Comparison of ENCODE assay signal across 8 cellular contexts in the genomic region with DNA sequence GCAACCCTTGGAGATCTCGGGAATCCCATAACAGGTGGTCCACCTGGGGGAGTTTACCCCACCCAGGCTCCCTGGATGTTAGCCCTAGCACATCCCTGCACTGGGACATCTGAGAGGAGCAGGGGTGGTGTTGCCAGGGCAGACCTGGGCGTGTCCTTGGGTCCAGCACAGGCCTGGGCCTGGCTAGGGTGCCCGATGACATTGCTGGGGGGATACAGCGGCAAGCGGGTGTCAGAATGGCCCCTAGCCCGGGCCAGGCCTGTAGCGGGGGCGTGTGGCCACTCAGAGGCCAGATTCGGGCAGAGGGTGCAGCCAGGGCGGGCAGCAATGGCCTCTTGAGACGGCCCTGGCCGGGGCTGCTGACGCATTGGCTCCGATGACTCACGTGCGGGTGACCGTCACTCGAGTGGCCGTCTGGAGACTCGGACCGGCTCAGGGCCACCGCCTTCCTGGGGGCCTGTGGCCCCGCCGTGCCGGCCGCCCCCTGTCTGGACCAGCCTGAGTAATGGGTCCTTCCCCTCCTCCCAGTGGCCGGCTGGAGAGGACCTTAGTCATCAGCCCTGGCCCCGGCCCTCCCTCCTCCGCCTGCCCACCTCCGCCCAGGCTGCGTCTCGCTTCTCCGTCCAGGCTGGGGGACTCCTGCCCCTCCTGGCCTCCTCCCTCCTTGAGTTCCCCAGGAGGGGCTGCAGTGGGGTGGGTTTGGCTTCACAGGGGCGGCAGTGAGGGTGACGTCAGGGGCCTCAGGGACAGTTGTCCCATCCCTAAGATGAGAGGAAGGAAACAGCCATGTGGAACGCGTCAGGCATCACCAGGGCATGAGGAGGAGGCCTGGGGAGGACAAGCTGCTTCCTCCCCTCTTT. TPM values are rescaled to one million over a fixed set of nuclear protein-coding genes. Genes with fewer than 3 reads are reported as not detected.
DNase-seq lines count a peak whose midpoint lies in the region; ATAC-seq and TF ChIP-seq lines count a peak whose summit lies in the region.
"Had no signal": no experiment of that assay in that cellular context is flagged by ENCODE, and none has a peak within 500 bp of the region (broad histone marks: within the 10 kb centered on the region; RNA-seq: fewer than 3 reads in every experiment).

No MANE protein-coding gene starts in this region.

- peak overlapping the region; percentile 98 for H3K27ac ChIP-seq in coronary artery
- H3K27ac ChIP-seq: neutrophil had no signal

- intact Hi-C loops in posterior vena cava (cut with DNase I), result no loop called here

- H3K4me3 ChIP-seq in H7 (ENCODE audit: insufficient read depth, low read depth, low read length) (no peak overlapping the region), coronary artery (peak overlapping the region; percentile 55)

- ATAC-seq in GM21447 (IDR thresholded peaks at IDR 0.05; ENCODE audit: unreplicated experiment), result no peak

- DNase-seq in H7 (peak; percentile 72), coronary artery (ENCODE audit: low spot score) (peak; percentile 97), posterior vena cava (ENCODE audit: low spot score) (peak; percentile 98), NCI-H2029 (lab: John Stamatoyannopoulos, UW) (no peak)
- no peak for DNase-seq in stimulated activated CD4-positive, alpha-beta T cell treated with anti-CD3 and anti-CD28 coated beads, Interleukin-15, amount 100 ng/mL, for 24 hours
- DNase-seq: cortex of kidney had no signal

- no peaks in the 10 kb centered on the region for H3K27me3 ChIP-seq in H7 (ENCODE audit: control insufficient read depth, insufficient read depth, low read length)

- no peak for TF ChIP-seq CTCF in coronary artery (IDR thresholded peaks at IDR 0.05)

- H3K36me3 ChIP-seq in H7 (replicated peaks; ENCODE audit: control insufficient read depth, insufficient read depth, low read length), result no peaks in the 10 kb centered on the region; the same call in none of the 2 replicates

RNA-seq across cellular contexts. Expression of gene CRTC1, which starts 23.2 kb away (rescaled TPM):
- total RNA-seq in H7 (2014; rRNA removed; shearing (Covaris generic)), result 3.7 and 6.1 TPM in 2 replicates
- 10 to 100 TPM in 1 of 2 donors, 1 to 10 TPM in 1; 9.3 to 15.7 TPM for total RNA-seq in posterior vena cava

RNA-seq across cellular contexts. Expression of gene KLHL26, which starts 23.5 kb away (rescaled TPM):
- 7.1 and 11.7 TPM in 2 replicates for total RNA-seq in H7 (2014; rRNA removed; shearing (Covaris generic))
- total RNA-seq in posterior vena cava, result 10 to 100 TPM; 14.5 to 17.6 TPM

RNA-seq across cellular contexts. Expression of gene TMEM59L, which starts 47.6 kb away (rescaled TPM):
- total RNA-seq in H7 (2014; rRNA removed; shearing (Covaris generic)), result 1.8 and 3.5 TPM in 2 replicates
- 10 to 100 TPM in 1 of 2 donors, 1 to 10 TPM in 1; 2.8 to 14.5 TPM for total RNA-seq in posterior vena cava

RNA-seq across cellular contexts. Expression of gene CRLF1, which starts 53.7 kb away (rescaled TPM):
- 47.4 and 52.8 TPM in 2 replicates for total RNA-seq in H7 (2014; rRNA removed; shearing (Covaris generic))
- total RNA-seq in posterior vena cava, result 100 to 1,000 TPM; 154 to 436 TPM

Comparison
In these comparisons a context has a peak if more than half of its experiments do, and no peak if none do; other contexts are left out.
1. DNase-seq: peak in H7 (single experiment), coronary artery (single experiment) and posterior vena cava (single experiment); none in NCI-H2029 (single experiment) and stimulated activated CD4-positive, alpha-beta T cell treated with anti-CD3 and anti-CD28 coated beads, Interleukin-15, amount 100 ng/mL, for 24 hours (single experiment).